Comparison of ENCODE assay signal across 15 cellular contexts in the genomic region with DNA sequence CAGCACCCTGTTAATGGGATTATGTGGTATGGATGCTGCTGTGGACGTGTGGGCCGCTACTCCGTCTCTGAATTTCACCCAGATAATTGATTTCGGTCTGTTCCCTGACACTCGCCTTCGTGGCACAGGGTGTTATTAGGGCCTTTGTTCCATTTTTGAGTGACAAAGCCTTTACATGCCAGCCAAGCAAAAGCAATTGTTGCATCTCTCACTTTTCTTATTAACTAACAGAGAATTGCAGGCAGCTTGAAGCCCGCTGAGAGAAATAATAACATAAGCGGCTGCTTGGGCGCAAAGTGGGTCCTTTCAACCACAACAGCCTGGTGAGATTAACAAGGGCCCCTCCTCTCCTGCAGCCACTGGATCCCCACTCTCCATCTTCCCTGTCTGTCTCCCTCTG.
"Had no signal": no experiment of that assay in that cellular context is flagged by ENCODE, and none has a peak within 500 bp of the region (broad histone marks: within the 10 kb centered on the region; RNA-seq: fewer than 3 reads in every experiment).

No MANE protein-coding gene starts in this region.

- DNase-seq: KBM-7, MV-4-11, NCI-H1048, NCI-H1105, NCI-H1436, NCI-H187, NCI-H2029, NCI-H2081 treated with DMSO at 0.1 percent for 48 hours, NCI-H2171, NCI-H446, NCI-H510A, NCI-H524 treated with DMSO at 0.1 percent for 48 hours, Right ventricle myocardium superior, RPMI8226, SIG-M5 had no signal
